Comparison of ENCODE assay signal across 1 cellular context in the genomic region with DNA sequence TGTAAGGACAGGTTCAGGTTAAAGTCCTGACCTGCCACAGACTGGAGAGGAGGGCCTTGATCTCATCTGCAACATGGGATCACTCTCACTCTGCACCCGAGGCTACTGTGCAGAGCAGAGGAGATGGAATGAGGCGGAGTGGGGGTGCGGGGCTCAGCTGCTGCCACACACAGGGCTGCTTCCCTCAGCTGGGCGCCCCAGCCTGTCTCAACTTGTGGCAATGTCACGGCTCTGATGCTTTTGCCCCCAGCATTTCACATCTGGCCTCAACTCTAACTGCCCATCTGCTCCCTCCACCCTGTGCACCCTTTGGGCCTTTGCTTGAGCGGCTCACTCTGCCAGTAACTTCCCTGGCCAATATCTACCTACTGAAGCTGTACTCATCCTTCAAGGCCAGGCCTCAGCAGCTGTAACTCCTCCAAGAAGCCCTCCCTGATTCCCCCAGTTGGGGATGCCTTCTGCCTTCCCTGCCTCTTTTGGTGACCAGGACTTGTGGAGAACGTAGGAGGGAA.
TF ChIP-seq lines count a peak whose summit lies in the region.

No MANE protein-coding gene starts in this region.

TF ChIP-seq in GM23338, 12 proteins besides CTCF, POLR2A, EP300 and RAD21 (continued from another document):
- TF ChIP-seq ZNF462 (CRISPR knock-in tag; IDR thresholded peaks at IDR 0.05) (no peak), EZH2 (IDR thresholded peaks at IDR 0.05; ENCODE audit: low read depth, unreplicated experiment) (no peak), ZNF331 (CRISPR knock-in tag; IDR thresholded peaks at IDR 0.05; ENCODE audit: low read depth) (no peak), CREB1 (CRISPR knock-in tag; IDR thresholded peaks at IDR 0.05; ENCODE audit: low read depth) (no peak), EZH2phosphoT487 (IDR thresholded peaks at IDR 0.05; ENCODE audit: unreplicated experiment) (no peak), STAT1 (IDR thresholded peaks at IDR 0.05; ENCODE audit: unreplicated experiment) (no peak), POLR2AphosphoS5 (IDR thresholded peaks at IDR 0.05; ENCODE audit: low read depth) (no peak), JUNB (IDR thresholded peaks at IDR 0.05; ENCODE audit: unreplicated experiment) (no peak), NANOG (IDR thresholded peaks at IDR 0.05; ENCODE audit: borderline replicate concordance) (no peak), REST (IDR thresholded peaks at IDR 0.05; ENCODE audit: unreplicated experiment) (no peak)
